ENCODE assay signal across 16 cellular contexts in the genomic region with DNA sequence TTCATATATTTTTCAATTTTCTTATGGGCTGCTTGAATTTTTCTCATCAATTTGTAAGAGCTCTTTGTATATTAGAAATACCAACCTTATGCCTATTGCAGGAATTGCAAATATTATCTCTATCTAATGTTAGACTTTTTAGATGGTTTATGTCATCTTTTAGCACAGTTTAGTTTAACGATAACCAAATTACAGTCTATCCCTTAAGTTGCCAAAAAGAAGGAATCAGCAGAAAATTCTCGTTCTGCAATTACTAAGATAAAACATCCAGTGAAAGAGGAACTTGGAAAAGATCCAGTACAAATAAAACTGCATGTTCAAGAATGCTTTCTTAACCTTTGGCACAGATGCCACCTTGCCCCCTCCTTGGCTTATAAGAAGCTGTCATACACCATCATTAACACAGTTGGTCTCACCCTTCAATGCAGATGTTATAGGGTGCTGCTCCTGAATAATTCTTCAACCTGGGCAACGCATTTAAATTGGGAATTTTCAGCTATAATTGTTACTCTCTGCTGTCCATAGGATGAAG.
"Had no signal": no experiment of that assay in that cellular context is flagged by ENCODE, and none has a peak within 500 bp of the region (broad histone marks: within the 10 kb centered on the region; RNA-seq: fewer than 3 reads in every experiment).

No MANE protein-coding gene starts in this region.

- DNase-seq: activated CD4-positive, alpha-beta T cell treated with anti-CD3 and anti-CD28 coated beads, Interleukin-2, amount 50 U/mL, for 1 hour; amniotic stem cell; foreskin melanocyte; heart right ventricle; left ventricle myocardium inferior; nephron progenitor cell; psoas muscle; stimulated activated CD4-positive, alpha-beta T cell treated with anti-CD3 and anti-CD28 coated beads, Interleukin-2, amount 100 ng/mL, for 24 hours; stimulated activated naive CD4-positive, alpha-beta T cell; T-helper 17 cell; upper lobe of right lung had no signal

- H3K4me3 Mint-ChIP-seq: activated naive CD4-positive, alpha-beta T cell treated with anti-CD3 and anti-CD28 coated beads, Interleukin-2, amount 50 U/mL, for 24 hours; brain; memory B cell; nephron progenitor cell; T-helper 17 cell had no signal

- H3K9me3 ChIP-seq: psoas muscle, upper lobe of right lung had no signal

- H3K27ac Mint-ChIP-seq: activated naive CD4-positive, alpha-beta T cell treated with anti-CD3 and anti-CD28 coated beads, Interleukin-2, amount 50 U/mL, for 24 hours; activated T-helper 2 cell treated with anti-CD3 and anti-CD28 coated beads, Interferon-gamma antibody, Interleukin-2, Interleukin-4, amounts not matched to agents 10 μg/mL and 5 μg/mL and 100 μg/mL, durations not matched to agents 14 hours and 24 hours and 36 hours; brain; memory B cell; nephron progenitor cell; T-helper 17 cell had no signal

- H3K4me1 Mint-ChIP-seq: activated naive CD4-positive, alpha-beta T cell treated with anti-CD3 and anti-CD28 coated beads, Interleukin-2, amount 50 U/mL, for 24 hours; memory B cell; T-helper 17 cell had no signal

- ATAC-seq: heart right ventricle, psoas muscle, sciatic nerve, T-helper 17 cell, upper lobe of right lung had no signal

- H3K27me3 Mint-ChIP-seq: activated naive CD4-positive, alpha-beta T cell treated with anti-CD3 and anti-CD28 coated beads, Interleukin-2, amount 50 U/mL, for 24 hours; brain; memory B cell; T-helper 17 cell had no signal

- H3K36me3 ChIP-seq: heart right ventricle, left ventricle myocardium inferior, upper lobe of right lung had no signal

- H3K4me1 ChIP-seq: psoas muscle, upper lobe of right lung had no signal

- H3K27me3 ChIP-seq: heart right ventricle, upper lobe of right lung had no signal

- H3K4me3 ChIP-seq: heart right ventricle, left ventricle myocardium inferior, psoas muscle, upper lobe of right lung had no signal

- H3K27ac ChIP-seq: heart right ventricle, left ventricle myocardium inferior, psoas muscle, upper lobe of right lung had no signal
